Comparison of ENCODE assay signal across 25 cellular contexts in the genomic region with DNA sequence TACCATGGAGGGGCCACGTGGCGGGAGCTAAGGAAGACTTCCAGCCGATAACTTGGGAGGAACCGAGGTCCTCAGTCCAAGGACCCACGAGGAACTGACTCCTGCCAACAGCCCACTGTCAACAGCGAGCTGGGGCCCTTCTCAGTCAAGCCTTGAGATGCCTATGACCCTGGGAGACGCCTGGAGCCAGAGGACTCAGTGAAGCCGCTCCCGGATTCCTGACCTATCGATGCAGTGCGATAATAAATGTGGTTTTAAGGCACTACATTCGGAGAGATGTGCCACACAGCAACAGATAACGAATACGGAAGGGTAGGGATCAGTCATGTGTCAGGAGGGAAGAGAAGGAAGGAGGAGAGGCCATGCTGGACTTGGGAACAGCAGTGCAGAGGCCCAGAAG.
A peak's percentile ranks its signal among the peaks of the same experiment; 100 is the strongest.
DNase-seq lines count a peak whose midpoint lies in the region; ATAC-seq, FAIRE-seq and TF ChIP-seq lines count a peak whose summit lies in the region.
"Had no signal": no experiment of that assay in that cellular context is flagged by ENCODE, and none has a peak within 500 bp of the region (broad histone marks: within the 10 kb centered on the region; RNA-seq: fewer than 3 reads in every experiment).

No MANE protein-coding gene starts in this region.

- H3K79me1 ChIP-seq in trophoblast cell (ENCODE audit: low read length): peaks cover 5% of the 10 kb centered on the region

- no peak overlapping the region for H3K14ac ChIP-seq in trophoblast cell (ENCODE audit: low read length)

- H3K4me2 ChIP-seq in A549 (no peak overlapping the region), trophoblast cell (ENCODE audit: low read length) (no peak overlapping the region)
- H3K4me2 ChIP-seq: BLaER1, GM23338, SK-N-SH had no signal

- peak overlapping the region; percentile 24 for H4K8ac ChIP-seq in trophoblast cell (ENCODE audit: low read depth, low read length)

- no peak overlapping the region for H2AK5ac ChIP-seq in trophoblast cell (ENCODE audit: low read length)

- intact Hi-C loops in lower lobe of right lung (cut with DNase I): no loop called here

- H3K18ac ChIP-seq in trophoblast cell (ENCODE audit: low read length): no peak overlapping the region

- TF ChIP-seq POLR2A in A549 (IDR thresholded peaks at IDR 0.05; ENCODE audit: low read length): no peak

- TF ChIP-seq RAD21 in A549 (conservative IDR thresholded peaks at IDR 0.05 in 1 of 2, IDR thresholded peaks at IDR 0.05 in 1 of 2): no peak

- no peak overlapping the region for H3K4ac ChIP-seq in trophoblast cell (ENCODE audit: low read depth, low read length)

- peak overlapping the region; percentile 71 to 84 for H3K27ac ChIP-seq in A549
- peak overlapping the region; percentile 82; the same call in 1 of the 2 replicates for H3K27ac ChIP-seq in RWPE1
- peak overlapping the region; percentile 100 for H3K27ac ChIP-seq in brain microvascular endothelial cell
- no peak overlapping the region for H3K27ac ChIP-seq in trophoblast cell (ENCODE audit: low read depth, low read length)
- H3K27ac ChIP-seq in lower lobe of right lung: no peak overlapping the region
- H3K27ac ChIP-seq: BLaER1 had no signal

- POLR2A ChIA-PET in A549 (lab: Yijun Ruan, JAX): no interaction called here
- POLR2A ChIA-PET in RWPE1 (lab: Yijun Ruan, JAX; ENCODE audit: low non-redundant PET): no interaction called here

- 81% methylated on average over 14 of the region's 14 CpGs for WGBS in A549 (ENCODE audit: missing lambda C conversion rate)
- no CpG with 5 or more reads among the region's 14 CpGs for WGBS in trophoblast cell (ENCODE audit: extremely low coverage, insufficient coverage, insufficient read length)

- FAIRE-seq in A549 (lab: Jason Lieb, UNC): no peak
- FAIRE-seq: D721Med, GM18507 had no signal

- in situ Hi-C loops in brain microvascular endothelial cell (cut with HindIII; ENCODE audit: low pct_ligation_motif_present, low sequenced_read_pairs): no loop called here

- no peak overlapping the region for H2BK120ac ChIP-seq in trophoblast cell (ENCODE audit: insufficient read depth, low read length, poor library complexity)

- no peak overlapping the region for H2BK5ac ChIP-seq in trophoblast cell (ENCODE audit: low read depth, low read length, poor library complexity)

- DNase-seq in A549 (ENCODE audit: low read depth in 1 of 2, low spot score in 1 of 2): no peak
- DNase-seq in RWPE1 (ENCODE audit: low spot score): no peak
- no peak for DNase-seq in brain microvascular endothelial cell
- DNase-seq in trophoblast cell: peak; percentile 21 to 70
- DNase-seq in Kasumi-1 (lab: John Stamatoyannopoulos, UW): no peak
- no peak for DNase-seq in lower lobe of right lung
- DNase-seq in NCI-H1930 (lab: John Stamatoyannopoulos, UW): no peak
- no peak for DNase-seq in mucosa of gallbladder (ENCODE audit: low spot score)
- DNase-seq: 8988T; CD4-positive, CD25-positive, alpha-beta regulatory T cell; H9; MG63; NCI-H1105 treated with DMSO at 0.1 percent for 48 hours; NCI-H146; NCI-H2029; NCI-H446 treated with DMSO at 0.1 percent for 48 hours; NCI-H526; SIG-M5; SK-N-SH; SW 1271 had no signal

- H3K23ac ChIP-seq in trophoblast cell (ENCODE audit: low read length): no peak overlapping the region

- no peak overlapping the region for H4K12ac ChIP-seq in trophoblast cell (ENCODE audit: low read depth, low read length)

- no peak overlapping the region for H2AFZ ChIP-seq in trophoblast cell (ENCODE audit: insufficient read depth, low read length, poor library complexity)
- H2AFZ ChIP-seq: GM23338 had no signal

- CTCF ChIA-PET in A549 (lab: Yijun Ruan, JAX): interaction anchor here (1.1 to 2.9 kb wide), 7 partner anchors 10 to 402 kb away, joined by 3 to 16 read pairs (median 7); a partner anchor contains a TSS
- CTCF ChIA-PET in RWPE1 (lab: Yijun Ruan, JAX): interaction anchor here (0.5 to 1.9 kb wide), 6 partner anchors 11 to 346 kb away, joined by 3 to 5 read pairs (median 3); no protein-coding TSS in a partner anchor

- no peak overlapping the region for H3K9ac ChIP-seq in trophoblast cell (ENCODE audit: low read length)
- H3K9ac ChIP-seq: BLaER1 had no signal

- H3K79me2 ChIP-seq in trophoblast cell (ENCODE audit: control insufficient read depth, insufficient read depth, low read length, poor library complexity): no peaks in the 10 kb centered on the region

- H3K27me3 ChIP-seq in brain microvascular endothelial cell (replicated peaks): no peaks in the 10 kb centered on the region
- no peaks in the 10 kb centered on the region for H3K27me3 ChIP-seq in trophoblast cell (ENCODE audit: insufficient read depth, low read length)
- H3K27me3 ChIP-seq in lower lobe of right lung (ENCODE audit: low read depth): no peaks in the 10 kb centered on the region
- H3K27me3 ChIP-seq: BLaER1, MG63 had no signal

- TF ChIP-seq EP300 in A549 (IDR thresholded peaks at IDR 0.05): no peak

- no peaks in the 10 kb centered on the region for H3K36me3 ChIP-seq in brain microvascular endothelial cell (replicated peaks)
- H3K36me3 ChIP-seq in trophoblast cell (ENCODE audit: control insufficient read depth in 1 of 2, insufficient read depth in 2 of 2, low read length in 2 of 2): no peaks in the 10 kb centered on the region
- no peaks in the 10 kb centered on the region for H3K36me3 ChIP-seq in lower lobe of right lung
- H3K36me3 ChIP-seq: BLaER1, MG63 had no signal

- TF ChIP-seq CTCF in A549 (IDR thresholded peaks at IDR 0.05) (no peak), RWPE1 (conservative IDR thresholded peaks at IDR 0.05; ENCODE audit: low read depth) (no peak), brain microvascular endothelial cell (IDR thresholded peaks at IDR 0.05; ENCODE audit: low read depth, low read length, missing control alignments) (no peak), lower lobe of right lung (IDR thresholded peaks at IDR 0.05) (no peak)

- H3K4me1 ChIP-seq in A549 (peaks cover 15% of the 10 kb centered on the region; the same call in 2 of the 3 replicates), trophoblast cell (ENCODE audit: control insufficient read depth in 1 of 2, insufficient read depth in 2 of 2, low read length in 2 of 2) (peaks cover 0 to 6% of the 10 kb centered on the region in 2 experiments), lower lobe of right lung (no peaks in the 10 kb centered on the region)

- H3K9me3 ChIP-seq in A549 (peaks cover 4% of the 10 kb centered on the region; the same call in 2 of the 3 replicates), trophoblast cell (ENCODE audit: insufficient read depth, low read depth, low read length) (no peaks in the 10 kb centered on the region), lower lobe of right lung (no peaks in the 10 kb centered on the region)
- H3K9me3 ChIP-seq: BLaER1, SK-N-SH had no signal

- no peak overlapping the region for H3K4me3 ChIP-seq in A549
- H3K4me3 ChIP-seq in brain microvascular endothelial cell (ENCODE audit: low read depth, low read length): no peak overlapping the region
- no peak overlapping the region for H3K4me3 ChIP-seq in trophoblast cell (ENCODE audit: low read depth, low read length)
- no peak overlapping the region for H3K4me3 ChIP-seq in lower lobe of right lung
- H3K4me3 ChIP-seq: BLaER1, GM23338, MG63 had no signal

- peak overlapping the region; percentile 46 for H2BK12ac ChIP-seq in trophoblast cell (ENCODE audit: low read length)

- ATAC-seq in A549 (no peak), lower lobe of right lung (no peak)
- ATAC-seq: GM23338, Panc1 had no signal

- H4K91ac ChIP-seq in trophoblast cell (ENCODE audit: low read depth, low read length): peak overlapping the region; percentile 1

TF ChIP-seq in A549, 52 proteins besides CTCF, POLR2A, EP300 and RAD21 (continues in another document):
- TF ChIP-seq BHLHE40 (IDR thresholded peaks at IDR 0.05; ENCODE audit: low read depth, low read length) (no peak), ESRRA (IDR thresholded peaks at IDR 0.05; ENCODE audit: borderline replicate concordance, low read length) (no peak), HOXA7 (CRISPR knock-in tag; IDR thresholded peaks at IDR 0.05) (no peak), JUN (IDR thresholded peaks at IDR 0.05) (no peak), JUNB (IDR thresholded peaks at IDR 0.05) (no peak), HDAC2 (IDR thresholded peaks at IDR 0.05) (no peak), RARB (CRISPR knock-in tag; IDR thresholded peaks at IDR 0.05) (no peak), NFE2L2 (conservative IDR thresholded peaks at IDR 0.05; ENCODE audit: low read length) (no peak), HOXB13 (CRISPR knock-in tag; IDR thresholded peaks at IDR 0.05; ENCODE audit: low read depth) (no peak), GATA3 (IDR thresholded peaks at IDR 0.05; ENCODE audit: borderline replicate concordance) (no peak), FOSB (CRISPR knock-in tag; IDR thresholded peaks at IDR 0.05) (no peak), SREBF2 (IDR thresholded peaks at IDR 0.05) (no peak), NR3C1 (IDR thresholded peaks at IDR 0.05) (no peak), RCOR1 (IDR thresholded peaks at IDR 0.05; ENCODE audit: low read depth, low read length) (no peak), POLR2AphosphoS2 (conservative IDR thresholded peaks at IDR 0.05; ENCODE audit: low read length) (no peak), CBX8 (IDR thresholded peaks at IDR 0.05) (no peak)
- TF ChIP-seq, protein P1, sequence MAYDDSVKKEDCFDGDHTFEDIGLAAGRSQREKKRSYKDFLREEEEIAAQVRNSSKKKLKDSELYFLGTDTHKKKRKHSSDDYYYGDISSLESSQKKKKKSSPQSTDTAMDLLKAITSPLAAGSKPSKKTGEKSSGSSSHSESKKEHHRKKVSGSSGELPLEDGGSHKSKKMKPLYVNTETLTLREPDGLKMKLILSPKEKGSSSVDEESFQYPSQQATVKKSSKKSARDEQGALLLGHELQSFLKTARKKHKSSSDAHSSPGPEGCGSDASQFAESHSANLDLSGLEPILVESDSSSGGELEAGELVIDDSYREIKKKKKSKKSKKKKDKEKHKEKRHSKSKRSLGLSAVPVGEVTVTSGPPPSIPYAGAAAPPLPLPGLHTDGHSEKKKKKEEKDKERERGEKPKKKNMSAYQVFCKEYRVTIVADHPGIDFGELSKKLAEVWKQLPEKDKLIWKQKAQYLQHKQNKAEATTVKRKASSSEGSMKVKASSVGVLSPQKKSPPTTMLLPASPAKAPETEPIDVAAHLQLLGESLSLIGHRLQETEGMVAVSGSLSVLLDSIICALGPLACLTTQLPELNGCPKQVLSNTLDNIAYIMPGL (CRISPR knock-in tag; IDR thresholded peaks at IDR 0.05; ENCODE audit: borderline replicate concordance): no peak
- TF ChIP-seq, protein P2, sequence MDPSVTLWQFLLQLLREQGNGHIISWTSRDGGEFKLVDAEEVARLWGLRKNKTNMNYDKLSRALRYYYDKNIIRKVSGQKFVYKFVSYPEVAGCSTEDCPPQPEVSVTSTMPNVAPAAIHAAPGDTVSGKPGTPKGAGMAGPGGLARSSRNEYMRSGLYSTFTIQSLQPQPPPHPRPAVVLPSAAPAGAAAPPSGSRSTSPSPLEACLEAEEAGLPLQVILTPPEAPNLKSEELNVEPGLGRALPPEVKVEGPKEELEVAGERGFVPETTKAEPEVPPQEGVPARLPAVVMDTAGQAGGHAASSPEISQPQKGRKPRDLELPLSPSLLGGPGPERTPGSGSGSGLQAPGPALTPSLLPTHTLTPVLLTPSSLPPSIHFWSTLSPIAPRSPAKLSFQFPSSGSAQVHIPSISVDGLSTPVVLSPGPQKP (IDR thresholded peaks at IDR 0.05; ENCODE audit: low read depth, low read length): no peak

Comparison
In these comparisons a context has a peak if more than half of its experiments do, and no peak if none do; other contexts are left out.
1. DNase-seq: peak in trophoblast cell (2 of 2); none in A549 (0 of 2), RWPE1 (single experiment), brain microvascular endothelial cell (single experiment), Kasumi-1 (0 of 2), lower lobe of right lung (single experiment), NCI-H1930 (0 of 2) and mucosa of gallbladder (single experiment).
2. H3K27ac ChIP-seq: peak in A549 (2 of 2), RWPE1 (single experiment) and brain microvascular endothelial cell (single experiment); none in trophoblast cell (single experiment) and lower lobe of right lung (single experiment).